In genomic region chr4:144906181-144906895, GRCh38 we compare ENCODE assay signal across 11 cellular contexts.
DNase-seq lines count a peak whose midpoint lies in the region; ATAC-seq and TF ChIP-seq lines count a peak whose summit lies in the region.
"Had no signal": no experiment of that assay in that cellular context is flagged by ENCODE, and none has a peak within 500 bp of the region (broad histone marks: within the 10 kb centered on the region; RNA-seq: fewer than 3 reads in every experiment).

No MANE protein-coding gene starts in this region.

- H3K36me3 Mint-ChIP-seq in activated T-helper 17 cell treated with anti-CD3 and anti-CD28 coated beads, Interleukin-2, amount 50 U/mL, for 72 hours (ENCODE audit: low read depth) = no peaks in the 10 kb centered on the region

- TF ChIP-seq CTCF in astrocyte of the cerebellum (IDR thresholded peaks at IDR 0.05; ENCODE audit: low read depth, low read length, missing control alignments) = no peak
- TF ChIP-seq CTCF in osteoblast (IDR thresholded peaks at IDR 0.05; ENCODE audit: extremely low read depth, low read depth, low read length) = no peak
- TF ChIP-seq CTCF in sigmoid colon (IDR thresholded peaks at IDR 0.05) = no peak

- no peak overlapping the region for H3K27ac ChIP-seq in osteoblast (ENCODE audit: low read depth, low read length)
- no peak overlapping the region for H3K27ac ChIP-seq in sigmoid colon
- H3K27ac ChIP-seq: Peyer's patch had no signal

- H3K79me2 ChIP-seq in osteoblast (ENCODE audit: insufficient read depth, low read length) = no peaks in the 10 kb centered on the region

- H3K4me1 ChIP-seq in osteoblast (ENCODE audit: insufficient read depth, low read length) = peaks cover 24% of the 10 kb centered on the region
- peaks cover 0 to 4% (median 0%) of the 10 kb centered on the region in 4 donors for H3K4me1 ChIP-seq in sigmoid colon
- H3K4me1 ChIP-seq: Peyer's patch had no signal

- no peaks in the 10 kb centered on the region for H3K4me1 Mint-ChIP-seq in activated T-helper 17 cell treated with anti-CD3 and anti-CD28 coated beads, Interleukin-2, amount 50 U/mL, for 72 hours

- no peaks in the 10 kb centered on the region for H3K9me3 Mint-ChIP-seq in activated T-helper 17 cell treated with anti-CD3 and anti-CD28 coated beads, Interleukin-2, amount 50 U/mL, for 72 hours

- H3K27ac Mint-ChIP-seq in activated T-helper 17 cell treated with anti-CD3 and anti-CD28 coated beads, Interleukin-2, amount 50 U/mL, for 72 hours = no peak overlapping the region

- H3K27me3 Mint-ChIP-seq in activated T-helper 17 cell treated with anti-CD3 and anti-CD28 coated beads, Interleukin-2, amount 50 U/mL, for 72 hours = no peaks in the 10 kb centered on the region

- H3K9me3 ChIP-seq in osteoblast (ENCODE audit: low read depth, low read length) (no peaks in the 10 kb centered on the region), sigmoid colon (no peaks in the 10 kb centered on the region)
- H3K9me3 ChIP-seq: Peyer's patch had no signal

- WGBS in sigmoid colon, 2 donors = 65 to 67% methylated on average over 5 of the region's 5 CpGs

- H3K4me3 Mint-ChIP-seq in activated T-helper 17 cell treated with anti-CD3 and anti-CD28 coated beads, Interleukin-2, amount 50 U/mL, for 72 hours = no peak overlapping the region

- TF ChIP-seq POLR2A in sigmoid colon (IDR thresholded peaks at IDR 0.05) = no peak

- DNase-seq in astrocyte of the cerebellum (ENCODE audit: low read depth) = peak; percentile 74
- DNase-seq in osteoblast (ENCODE audit: insufficient read length, low spot score, missing footprints) = no peak
- no peak for DNase-seq in NK-92 (lab: John Stamatoyannopoulos, UW; ENCODE audit: unreplicated experiment)
- DNase-seq in NCI-H1694 treated with DMSO at 0.1 percent for 48 hours (lab: John Stamatoyannopoulos, UW) = no peak
- DNase-seq in sigmoid colon = no peak
- DNase-seq: cerebellar nuclear complex, GOT3, Peyer's patch had no signal

- H4K20me1 ChIP-seq in osteoblast (ENCODE audit: insufficient read depth, low read length) = no peaks in the 10 kb centered on the region

- no peak overlapping the region for H2AFZ ChIP-seq in osteoblast (ENCODE audit: low read length)

- H3K36me3 ChIP-seq in osteoblast (ENCODE audit: insufficient read depth, low read length) = no peaks in the 10 kb centered on the region
- no peaks in the 10 kb centered on the region for H3K36me3 ChIP-seq in sigmoid colon
- H3K36me3 ChIP-seq: Peyer's patch had no signal

- H3K4me3 ChIP-seq in astrocyte of the cerebellum (ENCODE audit: low read depth, low read length) (no peak overlapping the region), osteoblast (ENCODE audit: insufficient read depth, low read length) (no peak overlapping the region), sigmoid colon (no peak overlapping the region)
- H3K4me3 ChIP-seq: Peyer's patch had no signal

- no peak for TF ChIP-seq EP300 in sigmoid colon (IDR thresholded peaks at IDR 0.05)

- in situ Hi-C loops in astrocyte of the cerebellum (cut with HindIII; ENCODE audit: low sequenced_read_pairs) = no loop called here

- no peaks in the 10 kb centered on the region for H3K27me3 ChIP-seq in osteoblast (ENCODE audit: insufficient read depth, low read length)
- no peaks in the 10 kb centered on the region for H3K27me3 ChIP-seq in sigmoid colon
- H3K27me3 ChIP-seq: Peyer's patch had no signal

- peak; percentile 60 for ATAC-seq in GM19351 (IDR thresholded peaks at IDR 0.05; ENCODE audit: unreplicated experiment)
- ATAC-seq in HG03095 (IDR thresholded peaks at IDR 0.05; ENCODE audit: unreplicated experiment) = peak; percentile 48
- ATAC-seq in activated T-helper 17 cell treated with anti-CD3 and anti-CD28 coated beads, Interleukin-2, amount 50 U/mL, for 72 hours (replicated peaks) = no peak

- peak overlapping the region; percentile 25 for H3K4me2 ChIP-seq in osteoblast (ENCODE audit: insufficient read depth, low read length)

- intact Hi-C loops in sigmoid colon (cut with DNase I) = no loop called here
